26 cellular contexts compared by ENCODE assay signal in genomic region chr1:246262281-246262680, GRCh38.
"Had no signal": no experiment of that assay in that cellular context is flagged by ENCODE, and none has a peak within 500 bp of the region (broad histone marks: within the 10 kb centered on the region; RNA-seq: fewer than 3 reads in every experiment).

No MANE protein-coding gene starts in this region.

- H3K4me3 ChIP-seq: heart right ventricle, skin epidermis, thoracic aorta, vagina had no signal

- H3K4me1 Mint-ChIP-seq: activated CD4-positive, alpha-beta T cell treated with anti-CD3 and anti-CD28 coated beads for 36 hours; activated CD8-positive, alpha-beta memory T cell treated with anti-CD3 and anti-CD28 coated beads, Interleukin-2, amount 10 ng/mL, durations not matched to agents 7 days and 5 days; activated naive CD4-positive, alpha-beta T cell treated with anti-CD3 and anti-CD28 coated beads, Interleukin-2, amount 50 U/mL, for 24 hours; activated naive CD8-positive, alpha-beta T cell treated with anti-CD3 and anti-CD28 coated beads, Interleukin-2, amount 50 U/mL, for 24 hours; nephron; stimulated activated effector memory CD8-positive, alpha-beta T cell treated with anti-CD3 and anti-CD28 coated beads, Interleukin-12 subunit alpha, Interleukin-12 subunit beta, amount 100 ng/mL, for 72 hours had no signal

- H3K27ac ChIP-seq: heart right ventricle, skin epidermis, thoracic aorta, vagina had no signal

- ATAC-seq: activated CD4-positive, alpha-beta T cell treated with anti-CD3 and anti-CD28 coated beads for 36 hours; activated CD8-positive, alpha-beta memory T cell treated with anti-CD3 and anti-CD28 coated beads, Interleukin-2, amount 10 ng/mL, durations not matched to agents 7 days and 5 days; activated CD8-positive, alpha-beta T cell treated with anti-CD3 and anti-CD28 coated beads, Interleukin-2, amount 10 ng/mL, durations not matched to agents 7 days and 5 days; activated naive CD8-positive, alpha-beta T cell treated with anti-CD3 and anti-CD28 coated beads, Interleukin-2, amount 50 U/mL, for 24 hours; heart right ventricle; left ventricle myocardium superior; sciatic nerve; stimulated activated effector memory CD8-positive, alpha-beta T cell treated with anti-CD3 and anti-CD28 coated beads, Interleukin-12 subunit alpha, Interleukin-12 subunit beta, amount 100 ng/mL, for 72 hours had no signal

- H3K9me3 Mint-ChIP-seq: type B pancreatic cell had no signal

- H3K4me1 ChIP-seq: heart right ventricle, vagina had no signal

- H3K27ac Mint-ChIP-seq: activated CD4-positive, alpha-beta T cell treated with anti-CD3 and anti-CD28 coated beads for 36 hours; activated CD8-positive, alpha-beta memory T cell treated with anti-CD3 and anti-CD28 coated beads, Interleukin-2, amount 10 ng/mL, durations not matched to agents 7 days and 5 days; activated CD8-positive, alpha-beta T cell treated with anti-CD3 and anti-CD28 coated beads, Interleukin-2, amount 10 ng/mL, durations not matched to agents 7 days and 5 days; activated naive CD4-positive, alpha-beta T cell treated with anti-CD3 and anti-CD28 coated beads, Interleukin-2, amount 50 U/mL, for 24 hours; activated naive CD8-positive, alpha-beta T cell treated with anti-CD3 and anti-CD28 coated beads, Interleukin-2, amount 50 U/mL, for 24 hours; activated T-helper 2 cell treated with anti-CD3 and anti-CD28 coated beads, Interferon-gamma antibody, Interleukin-2, Interleukin-4, amounts not matched to agents 10 μg/mL and 5 μg/mL and 100 μg/mL, durations not matched to agents 14 hours and 24 hours and 36 hours; dendritic cell treated with granulocyte-macrophage colony-stimulating factor and Interleukin-4, amounts not matched to agents 40 ng/mL and 50 ng/mL, for 4 days; nephron; stimulated activated effector memory CD8-positive, alpha-beta T cell treated with anti-CD3 and anti-CD28 coated beads, Interleukin-12 subunit alpha, Interleukin-12 subunit beta, amount 100 ng/mL, for 72 hours; stimulated activated naive CD8-positive, alpha-beta T cell treated with anti-CD3 and anti-CD28 coated beads, Interleukin-15, Interleukin-2, amounts not matched to agents 100 ng/mL and 50 ng/mL, for 24 hours; T-helper 2 cell treated with Interferon-gamma antibody and Interleukin-4, amounts not matched to agents 5 μg/mL and 100 μg/mL, for 36 hours; type B pancreatic cell had no signal

- H3K4me3 Mint-ChIP-seq: activated CD4-positive, alpha-beta T cell treated with anti-CD3 and anti-CD28 coated beads for 36 hours; activated CD8-positive, alpha-beta memory T cell treated with anti-CD3 and anti-CD28 coated beads, Interleukin-2, amount 10 ng/mL, durations not matched to agents 7 days and 5 days; activated CD8-positive, alpha-beta T cell treated with anti-CD3 and anti-CD28 coated beads, Interleukin-2, amount 10 ng/mL, durations not matched to agents 7 days and 5 days; activated naive CD4-positive, alpha-beta T cell treated with anti-CD3 and anti-CD28 coated beads, Interleukin-2, amount 50 U/mL, for 24 hours; activated naive CD8-positive, alpha-beta T cell treated with anti-CD3 and anti-CD28 coated beads, Interleukin-2, amount 50 U/mL, for 24 hours; dendritic cell treated with granulocyte-macrophage colony-stimulating factor and Interleukin-4, amounts not matched to agents 40 ng/mL and 50 ng/mL, for 4 days; nephron; stimulated activated effector memory CD8-positive, alpha-beta T cell treated with anti-CD3 and anti-CD28 coated beads, Interleukin-12 subunit alpha, Interleukin-12 subunit beta, amount 100 ng/mL, for 72 hours; stimulated activated naive CD8-positive, alpha-beta T cell treated with anti-CD3 and anti-CD28 coated beads, Interleukin-15, Interleukin-2, amounts not matched to agents 100 ng/mL and 50 ng/mL, for 24 hours; T-helper 2 cell treated with Interferon-gamma antibody and Interleukin-4, amounts not matched to agents 5 μg/mL and 100 μg/mL, for 36 hours; type B pancreatic cell had no signal

- H3K36me3 Mint-ChIP-seq: stimulated activated effector memory CD8-positive, alpha-beta T cell treated with anti-CD3 and anti-CD28 coated beads, Interleukin-12 subunit alpha, Interleukin-12 subunit beta, amount 100 ng/mL, for 72 hours; type B pancreatic cell had no signal

- H3K36me3 ChIP-seq: heart right ventricle, thoracic aorta, vagina had no signal

- H3K27me3 ChIP-seq: heart right ventricle, vagina had no signal

- H3K27me3 Mint-ChIP-seq: activated CD4-positive, alpha-beta T cell treated with anti-CD3 and anti-CD28 coated beads for 36 hours; activated CD8-positive, alpha-beta memory T cell treated with anti-CD3 and anti-CD28 coated beads, Interleukin-2, amount 10 ng/mL, durations not matched to agents 7 days and 5 days; activated naive CD4-positive, alpha-beta T cell treated with anti-CD3 and anti-CD28 coated beads, Interleukin-2, amount 50 U/mL, for 24 hours; activated naive CD8-positive, alpha-beta T cell treated with anti-CD3 and anti-CD28 coated beads, Interleukin-2, amount 50 U/mL, for 24 hours; dendritic cell treated with granulocyte-macrophage colony-stimulating factor and Interleukin-4, amounts not matched to agents 40 ng/mL and 50 ng/mL, for 4 days; stimulated activated naive CD8-positive, alpha-beta T cell treated with anti-CD3 and anti-CD28 coated beads, Interleukin-15, Interleukin-2, amounts not matched to agents 100 ng/mL and 50 ng/mL, for 24 hours; type B pancreatic cell had no signal

- H3K9me3 ChIP-seq: vagina had no signal

- DNase-seq: activated CD4-positive, alpha-beta T cell treated with anti-CD3 and anti-CD28 coated beads for 36 hours; activated CD4-positive, CD25-positive, alpha-beta regulatory T cell; activated CD8-positive, alpha-beta memory T cell treated with anti-CD3 and anti-CD28 coated beads, Interleukin-2, amount 10 ng/mL, durations not matched to agents 7 days and 5 days; activated CD8-positive, alpha-beta T cell treated with anti-CD3 and anti-CD28 coated beads, Interleukin-2, amount 10 ng/mL, durations not matched to agents 7 days and 5 days; activated naive CD8-positive, alpha-beta T cell treated with anti-CD3 and anti-CD28 coated beads, Interleukin-2, amount 50 U/mL, for 24 hours; activated T-cell treated with anti-CD3 and anti-CD28 coated beads, Interleukin-2, amount 50 U/mL, for 48 hours; amygdala; central memory CD4-positive, alpha-beta T cell; erythroblast; heart right ventricle; islet precursor cell; left ventricle myocardium superior; stimulated activated CD4-positive, alpha-beta T cell treated with anti-CD3 and anti-CD28 coated beads, Interleukin-4, amount 100 ng/mL, for 24 hours; T-helper 1 cell had no signal
